Comparison of ENCODE assay signal across 8 cellular contexts in the genomic region with DNA sequence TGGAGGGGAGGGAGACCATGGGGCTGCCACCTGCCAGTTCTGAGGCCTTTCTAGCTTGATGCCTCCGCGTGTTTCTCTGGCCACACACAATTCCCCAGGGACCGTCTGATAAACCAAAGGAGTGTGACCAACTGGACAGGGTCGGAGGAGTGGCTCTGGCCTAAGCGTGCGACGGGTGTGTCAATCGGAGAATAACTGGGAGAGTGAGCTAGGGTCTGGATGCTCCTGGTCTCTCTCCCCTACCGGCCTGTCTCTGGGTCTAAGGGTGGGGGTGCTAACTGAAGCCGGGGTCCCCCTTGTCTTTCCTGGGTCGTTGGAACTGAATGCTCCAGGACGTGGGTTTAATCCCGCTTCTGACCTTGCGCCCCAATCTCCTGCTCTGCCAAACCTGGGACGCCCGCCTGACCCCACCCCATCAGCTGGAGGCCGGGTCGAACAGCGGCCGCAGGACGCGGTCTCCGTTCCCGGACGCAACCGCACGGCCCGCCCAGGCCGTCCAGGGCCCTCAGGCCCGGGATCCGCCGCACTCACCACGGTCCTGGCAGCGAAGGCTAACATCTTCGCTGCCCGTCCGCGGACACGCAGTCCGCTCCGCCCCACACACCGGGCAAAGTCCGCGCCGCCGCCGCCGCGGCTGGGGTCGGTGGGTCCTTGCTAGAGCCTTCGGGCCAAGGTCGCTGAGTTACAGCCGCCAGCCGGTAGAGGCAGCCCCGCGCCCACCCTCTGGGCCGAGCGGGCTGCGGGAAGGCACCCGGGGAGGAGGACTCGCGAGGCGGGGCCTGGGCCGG. TPM values are rescaled to one million over a fixed set of nuclear protein-coding genes. Genes with fewer than 3 reads are reported as not detected.
DNase-seq lines count a peak whose midpoint lies in the region; ATAC-seq, FAIRE-seq and TF ChIP-seq lines count a peak whose summit lies in the region.

No MANE protein-coding gene starts in this region.

- H3K27me3 ChIP-seq in body of pancreas: no peaks in the 10 kb centered on the region

- peak overlapping the region; percentile 81 to 91 for H3K4me3 ChIP-seq in body of pancreas

- no peak for TF ChIP-seq POLR2A in body of pancreas (IDR thresholded peaks at IDR 0.05)

- peak overlapping the region in 1 of 3 donors; percentile 95 for H3K27ac Mint-ChIP-seq in IgD-negative memory B cell
- peak overlapping the region; percentile 96 for H3K27ac Mint-ChIP-seq in stimulated activated effector memory CD8-positive, alpha-beta T cell treated with anti-CD3 and anti-CD28 coated beads, Interleukin-12 subunit alpha, Interleukin-12 subunit beta, amount 100 ng/mL, for 72 hours

- H3K4me3 Mint-ChIP-seq in IgD-negative memory B cell: peak overlapping the region; percentile 64 to 98 (median 90)
- H3K4me3 Mint-ChIP-seq in stimulated activated effector memory CD8-positive, alpha-beta T cell treated with anti-CD3 and anti-CD28 coated beads, Interleukin-12 subunit alpha, Interleukin-12 subunit beta, amount 100 ng/mL, for 72 hours: peak overlapping the region; percentile 86

- peak; percentile 3 for ATAC-seq in GM19025 (IDR thresholded peaks at IDR 0.05; ENCODE audit: low read depth, unreplicated experiment)
- ATAC-seq in body of pancreas: peak; percentile 28
- ATAC-seq in stimulated activated effector memory CD8-positive, alpha-beta T cell treated with anti-CD3 and anti-CD28 coated beads, Interleukin-12 subunit alpha, Interleukin-12 subunit beta, amount 100 ng/mL, for 72 hours: no peak

- DNase-seq in ACHN (peak; percentile 25), body of pancreas (peak in 3 of 4 donors; percentile 39 to 51 (median 41)), iPS-NIHi7 (ENCODE audit: extremely low spot score) (peak; percentile 41), NCI-H187 (lab: John Stamatoyannopoulos, UW) (no peak), RCC 7860 (ENCODE audit: low spot score) (no peak)
- peak in 1 of 2 donors; percentile 55 for DNase-seq in stimulated activated effector memory CD8-positive, alpha-beta T cell treated with anti-CD3 and anti-CD28 coated beads, Interleukin-12 subunit alpha, Interleukin-12 subunit beta, amount 100 ng/mL, for 72 hours (ENCODE audit: low spot score in 2 of 2)

- peak in 2 of 7 experiments; percentile 2 to 6 for TF ChIP-seq CTCF in body of pancreas (IDR thresholded peaks at IDR 0.05)

- H3K36me3 Mint-ChIP-seq in IgD-negative memory B cell: no peaks in the 10 kb centered on the region
- peaks cover 14% of the 10 kb centered on the region for H3K36me3 Mint-ChIP-seq in stimulated activated effector memory CD8-positive, alpha-beta T cell treated with anti-CD3 and anti-CD28 coated beads, Interleukin-12 subunit alpha, Interleukin-12 subunit beta, amount 100 ng/mL, for 72 hours

- 0 to 8% methylated on average over 3 to 47 of the region's 64 CpGs for WGBS in body of pancreas, 2 donors

- H3K36me3 ChIP-seq in body of pancreas (replicated peaks in 1 of 2; ENCODE audit: insufficient read depth in 1 of 2, low read depth in 2 of 2): no peaks in the 10 kb centered on the region

- H3K27me3 Mint-ChIP-seq in IgD-negative memory B cell: no peaks in the 10 kb centered on the region

- no peaks in the 10 kb centered on the region for H3K9me3 Mint-ChIP-seq in IgD-negative memory B cell
- H3K9me3 Mint-ChIP-seq in stimulated activated effector memory CD8-positive, alpha-beta T cell treated with anti-CD3 and anti-CD28 coated beads, Interleukin-12 subunit alpha, Interleukin-12 subunit beta, amount 100 ng/mL, for 72 hours: no peaks in the 10 kb centered on the region

- H3K27ac ChIP-seq in body of pancreas: peak overlapping the region; percentile 93 to 99 (median 97)

- H3K4me1 Mint-ChIP-seq in IgD-negative memory B cell: peaks cover 12 to 14% (median 13%) of the 10 kb centered on the region in 3 donors
- peaks cover 18% of the 10 kb centered on the region for H3K4me1 Mint-ChIP-seq in stimulated activated effector memory CD8-positive, alpha-beta T cell treated with anti-CD3 and anti-CD28 coated beads, Interleukin-12 subunit alpha, Interleukin-12 subunit beta, amount 100 ng/mL, for 72 hours

- in situ Hi-C loops in ACHN (cut with HindIII; ENCODE audit: low pct_ligation_motif_present, low pct_unique_long_range_greater_than_20kb, low sequenced_read_pairs): no loop called here

- intact Hi-C loops in body of pancreas (cut with DNase I): no loop called here

- H3K9me3 ChIP-seq in body of pancreas: no peaks in the 10 kb centered on the region

- peaks cover 74% of the 10 kb centered on the region for H3K4me1 ChIP-seq in body of pancreas

- FAIRE-seq in RCC 7860 (lab: Jason Lieb, UNC): no peak

RNA-seq across cellular contexts. Expression of a gene that starts 0.4 kb away (rescaled TPM):
- 8.1 TPM for polyA plus RNA-seq in IgD-negative memory B cell
- 100 to 1,000 TPM in 1 of 2 donors, 10 to 100 TPM in 1; 84.8 to 112 TPM for total RNA-seq in body of pancreas

RNA-seq across cellular contexts. Expression of a gene that starts 1.1 kb away (rescaled TPM):
- polyA plus RNA-seq in IgD-negative memory B cell: 12.2 TPM
- total RNA-seq in body of pancreas: 10 to 100 TPM; 32.7 to 52.1 TPM

RNA-seq across cellular contexts. Expression of a gene that starts 29.2 kb away (rescaled TPM):
- polyA plus RNA-seq in IgD-negative memory B cell: 7.4 TPM
- 1 to 10 TPM; 2.9 to 7.9 TPM for total RNA-seq in body of pancreas

Comparison
In these comparisons a context has a peak if more than half of its experiments do, and no peak if none do; other contexts are left out.
1. DNase-seq: peak in ACHN (single experiment), body of pancreas (3 of 4) and iPS-NIHi7 (single experiment); none in NCI-H187 (0 of 2) and RCC 7860 (single experiment).